Comparison of ENCODE assay signal across 30 cellular contexts in genomic region chr18:56853961-56854360, GRCh38.
"Had no signal": no experiment of that assay in that cellular context is flagged by ENCODE, and none has a peak within 500 bp of the region (broad histone marks: within the 10 kb centered on the region; RNA-seq: fewer than 3 reads in every experiment).

No MANE protein-coding gene starts in this region.

- H3K27me3 ChIP-seq: ascending aorta, cardiac muscle cell, dorsolateral prefrontal cortex, left lung, neural progenitor cell, right atrium auricular region, testis had no signal

- H3K27me3 Mint-ChIP-seq: activated CD4-positive, alpha-beta memory T cell treated with anti-CD3 and anti-CD28 coated beads for 36 hours; activated naive CD4-positive, alpha-beta T cell treated with anti-CD3 and anti-CD28 coated beads, Interleukin-2, amount 10 ng/mL, durations not matched to agents 7 days and 5 days; activated naive CD8-positive, alpha-beta T cell treated with anti-CD3 and anti-CD28 coated beads, Interleukin-2, amount 10 ng/mL, durations not matched to agents 7 days and 5 days had no signal

- ATAC-seq: activated CD4-positive, CD25-positive, alpha-beta regulatory T cell treated with anti-CD3 and anti-CD28 coated beads, Interleukin-2, amount 50 U/mL, for 24 hours; left lung; lower lobe of right lung; natural killer cell had no signal

- H3K36me3 Mint-ChIP-seq: natural killer cell, neural progenitor cell had no signal

- DNase-seq: activated CD4-positive, alpha-beta memory T cell treated with anti-CD3 and anti-CD28 coated beads for 36 hours; activated CD4-positive, alpha-beta T cell treated with anti-CD3 and anti-CD28 coated beads for 48 hours; activated CD8-positive, alpha-beta memory T cell treated with anti-CD3 and anti-CD28 coated beads, Interleukin-2, amount 50 U/mL, for 4 hours; activated gamma-delta T cell; activated naive CD4-positive, alpha-beta T cell treated with anti-CD3 and anti-CD28 coated beads, Interleukin-2, amount 10 ng/mL, durations not matched to agents 7 days and 5 days; activated naive CD8-positive, alpha-beta T cell treated with anti-CD3 and anti-CD28 coated beads, Interleukin-2, amount 10 ng/mL, durations not matched to agents 7 days and 5 days; activated T-cell treated with anti-CD3 and anti-CD28 coated beads, Interleukin-2, amount 50 U/mL, for 1 hour; dorsolateral prefrontal cortex; effector memory CD4-positive, alpha-beta T cell; erythroblast; left lung; lower lobe of right lung; mesendoderm; natural killer cell; occipital lobe; stimulated activated CD4-positive, alpha-beta T cell treated with anti-CD3 and anti-CD28 coated beads, Interleukin-2, amount 100 ng/mL, for 24 hours; stimulated activated naive CD4-positive, alpha-beta T cell; T1000; testis; trophoblast cell; WERI-Rb-1 had no signal

- H3K27ac ChIP-seq: ascending aorta, cardiac muscle cell, coronary artery, left lung, lower lobe of right lung, neural progenitor cell, parathyroid adenoma, right atrium auricular region, testis, WERI-Rb-1 had no signal

- H3K4me1 ChIP-seq: ascending aorta, left lung, lower lobe of right lung, neural progenitor cell, parathyroid adenoma, right atrium auricular region, testis had no signal

- H3K4me1 Mint-ChIP-seq: activated naive CD4-positive, alpha-beta T cell treated with anti-CD3 and anti-CD28 coated beads, Interleukin-2, amount 10 ng/mL, durations not matched to agents 7 days and 5 days; brain; neural progenitor cell had no signal

- H3K4me3 Mint-ChIP-seq: activated CD4-positive, alpha-beta memory T cell treated with anti-CD3 and anti-CD28 coated beads for 36 hours; activated naive CD4-positive, alpha-beta T cell treated with anti-CD3 and anti-CD28 coated beads, Interleukin-2, amount 10 ng/mL, durations not matched to agents 7 days and 5 days; activated naive CD8-positive, alpha-beta T cell treated with anti-CD3 and anti-CD28 coated beads, Interleukin-2, amount 10 ng/mL, durations not matched to agents 7 days and 5 days; activated T-helper 1 cell treated with anti-CD3 and anti-CD28 coated beads, Interleukin-12 subunit alpha, Interleukin-12 subunit beta, Interleukin-2, Interleukin-4 antibody, amounts not matched to agents 30 ng/mL and 10 ng/mL and 1 ng/mL, durations not matched to agents 14 hours and 24 hours and 36 hours; brain; natural killer cell; neural progenitor cell had no signal

- H3K27ac Mint-ChIP-seq: activated CD4-positive, alpha-beta memory T cell treated with anti-CD3 and anti-CD28 coated beads for 36 hours; activated naive CD4-positive, alpha-beta T cell treated with anti-CD3 and anti-CD28 coated beads, Interleukin-2, amount 10 ng/mL, durations not matched to agents 7 days and 5 days; activated naive CD8-positive, alpha-beta T cell treated with anti-CD3 and anti-CD28 coated beads, Interleukin-2, amount 10 ng/mL, durations not matched to agents 7 days and 5 days; activated T-helper 1 cell treated with anti-CD3 and anti-CD28 coated beads, Interleukin-12 subunit alpha, Interleukin-12 subunit beta, Interleukin-2, Interleukin-4 antibody, amounts not matched to agents 30 ng/mL and 10 ng/mL and 1 ng/mL, durations not matched to agents 14 hours and 24 hours and 36 hours; brain; natural killer cell; neural progenitor cell had no signal

- H3K9me3 Mint-ChIP-seq: activated CD4-positive, alpha-beta memory T cell treated with anti-CD3 and anti-CD28 coated beads for 36 hours; neural progenitor cell had no signal
